16 cellular contexts compared by ENCODE assay signal in the genomic region with DNA sequence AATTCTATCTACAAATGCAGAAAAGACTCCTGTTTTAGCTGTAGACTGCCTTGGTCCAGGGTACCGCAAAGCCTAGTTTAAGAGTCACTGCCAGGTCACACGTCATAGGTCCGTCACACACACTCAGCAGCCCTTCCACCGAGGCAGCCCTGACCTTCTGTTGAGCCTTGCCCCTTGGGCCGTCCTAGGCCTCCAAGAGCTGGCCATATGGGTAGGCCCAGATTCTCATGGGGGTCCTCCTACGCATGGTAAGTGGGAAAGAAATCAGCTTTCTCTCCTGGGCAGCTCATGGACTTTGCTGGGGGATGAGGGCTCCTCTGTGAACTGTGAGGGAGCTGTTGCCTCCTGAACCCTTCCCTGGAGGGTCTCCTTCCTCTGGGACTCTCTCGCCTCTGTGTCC. TPM values are rescaled to one million over a fixed set of nuclear protein-coding genes. Genes with fewer than 3 reads are reported as not detected.
DNase-seq lines count a peak whose midpoint lies in the region; ATAC-seq and TF ChIP-seq lines count a peak whose summit lies in the region.
"Had no signal": no experiment of that assay in that cellular context is flagged by ENCODE, and none has a peak within 500 bp of the region (broad histone marks: within the 10 kb centered on the region; RNA-seq: fewer than 3 reads in every experiment).

No MANE protein-coding gene starts in this region.

- no peak overlapping the region for H3K4me3 ChIP-seq in left ventricle myocardium inferior
- H3K4me3 ChIP-seq in lower lobe of right lung: no peak overlapping the region

- H3K4me1 ChIP-seq in left ventricle myocardium inferior (no peaks in the 10 kb centered on the region), lower lobe of right lung (peaks cover 7% of the 10 kb centered on the region)

- ATAC-seq in left cardiac atrium (no peak), lower lobe of right lung (no peak), GM21526 (IDR thresholded peaks at IDR 0.05; ENCODE audit: low FRiP score, unreplicated experiment) (no peak)
- ATAC-seq in effector memory CD8-positive, alpha-beta T cell (replicated peaks): no peak
- ATAC-seq: Panc1 had no signal

- no peak for TF ChIP-seq CTCF in left ventricle myocardium inferior (IDR thresholded peaks at IDR 0.05; ENCODE audit: borderline replicate concordance)
- TF ChIP-seq CTCF in lower lobe of right lung (IDR thresholded peaks at IDR 0.05): no peak

- H3K27me3 ChIP-seq in left ventricle myocardium inferior (ENCODE audit: low read depth) (peaks cover 10% of the 10 kb centered on the region), lower lobe of right lung (ENCODE audit: low read depth) (no peaks in the 10 kb centered on the region)

- H3K4me3 Mint-ChIP-seq in effector memory CD8-positive, alpha-beta T cell: no peak overlapping the region
- H3K4me3 Mint-ChIP-seq: HFFc6 had no signal

- H3K4me1 Mint-ChIP-seq in effector memory CD8-positive, alpha-beta T cell (ENCODE audit: low read depth in 2 of 2): peaks cover 7% of the 10 kb centered on the region in 2 donors

- H3K9me3 Mint-ChIP-seq in effector memory CD8-positive, alpha-beta T cell: no peaks in the 10 kb centered on the region
- H3K9me3 Mint-ChIP-seq: HFFc6 had no signal

- no peaks in the 10 kb centered on the region for H3K36me3 Mint-ChIP-seq in effector memory CD8-positive, alpha-beta T cell (ENCODE audit: insufficient read depth)

- DNase-seq in left ventricle myocardium inferior (no peak), left cardiac atrium (no peak), caudate nucleus (lab: John Stamatoyannopoulos, UW) (no peak), lower lobe of right lung (no peak), DMS53 treated with DMSO at 0.1 percent for 48 hours (lab: John Stamatoyannopoulos, UW; ENCODE audit: unreplicated experiment) (no peak), iPS-NIHi7 (ENCODE audit: extremely low spot score) (no peak)
- no peak for DNase-seq in effector memory CD8-positive, alpha-beta T cell
- DNase-seq: 8988T, DMS53, GOT3, HFFc6, NCI-H187 treated with DMSO at 0.1 percent for 48 hours, NCI-H446 treated with DMSO at 0.1 percent for 48 hours, NCI-H774 had no signal

- H3K9me3 ChIP-seq in left ventricle myocardium inferior (replicated peaks): no peaks in the 10 kb centered on the region
- H3K9me3 ChIP-seq in lower lobe of right lung: no peaks in the 10 kb centered on the region

- H3K27ac ChIP-seq in left ventricle myocardium inferior (replicated peaks): peak overlapping the region; percentile 23
- peak overlapping the region; percentile 7 for H3K27ac ChIP-seq in caudate nucleus (ENCODE audit: low read depth, low read length)
- peak overlapping the region; percentile 41 for H3K27ac ChIP-seq in lower lobe of right lung

- intact Hi-C loops in left ventricle myocardium inferior (cut with micrococcal nuclease) (no loop called here), left cardiac atrium (cut with DNase I) (loop anchor here in 1 of 2 donors (10.0 kb wide), 1 partner anchor 345 kb away; no protein-coding TSS in a partner anchor), lower lobe of right lung (cut with DNase I) (no loop called here)

- H3K27ac Mint-ChIP-seq in effector memory CD8-positive, alpha-beta T cell: no peak overlapping the region
- H3K27ac Mint-ChIP-seq: HFFc6 had no signal

- no peaks in the 10 kb centered on the region for H3K27me3 Mint-ChIP-seq in effector memory CD8-positive, alpha-beta T cell

- H3K36me3 ChIP-seq in left ventricle myocardium inferior: no peaks in the 10 kb centered on the region
- no peaks in the 10 kb centered on the region for H3K36me3 ChIP-seq in lower lobe of right lung

RNA-seq across cellular contexts. Expression of a gene that starts 19.8 kb away (rescaled TPM):
- 5.4 TPM for total RNA-seq in left ventricle myocardium inferior
- 10 to 100 TPM in 1 of 2 donors, 1 to 10 TPM in 1; 5.1 to 10.5 TPM for total RNA-seq in left cardiac atrium
- 71.6 TPM for total RNA-seq in lower lobe of right lung
